ENCODE assay signal across 23 cellular contexts in genomic region chr7:27616914-27617548, GRCh38. TPM values are rescaled to one million over a fixed set of nuclear protein-coding genes. Genes with fewer than 3 reads are reported as not detected.
DNase-seq lines count a peak whose midpoint lies in the region; ATAC-seq, FAIRE-seq and TF ChIP-seq lines count a peak whose summit lies in the region.
"Had no signal": no experiment of that assay in that cellular context is flagged by ENCODE, and none has a peak within 500 bp of the region (broad histone marks: within the 10 kb centered on the region; RNA-seq: fewer than 3 reads in every experiment).

No MANE protein-coding gene starts in this region.

- H4K20me1 ChIP-seq in mammary epithelial cell (ENCODE audit: insufficient read depth, low read length): no peaks in the 10 kb centered on the region

- H3K79me2 ChIP-seq in mammary epithelial cell (ENCODE audit: insufficient read depth, low read length): peaks cover 3% of the 10 kb centered on the region

- WGBS in mammary epithelial cell (ENCODE audit: low coverage, missing lambda C conversion rate): 83% methylated on average over 3 of the region's 3 CpGs

- POLR2A ChIA-PET in MCF 10A (lab: Yijun Ruan, JAX): interaction anchor here (0.7 to 1.1 kb wide), 4 partner anchors 11 to 326 kb away, joined by 3 to 4 read pairs (median 3); partner anchors contain the start of gene TAX1BP1

- H3K27me3 Mint-ChIP-seq in MCF 10A (ENCODE audit: insufficient read depth, unreplicated experiment): no peaks in the 10 kb centered on the region
- no peaks in the 10 kb centered on the region for H3K27me3 Mint-ChIP-seq in effector memory CD8-positive, alpha-beta T cell
- H3K27me3 Mint-ChIP-seq: B cell; CD4-positive, alpha-beta memory T cell had no signal

- no peak overlapping the region for H3K4me3 Mint-ChIP-seq in MCF 10A (ENCODE audit: unreplicated experiment)
- H3K4me3 Mint-ChIP-seq in effector memory CD8-positive, alpha-beta T cell: no peak overlapping the region
- H3K4me3 Mint-ChIP-seq: B cell had no signal

- no peak overlapping the region for H3K4me3 ChIP-seq in mammary epithelial cell (replicated peaks in 1 of 3; ENCODE audit: insufficient read depth in 1 of 3, low read depth in 2 of 3, low read length in 3 of 3)
- H3K4me3 ChIP-seq in bronchial epithelial cell (ENCODE audit: low read depth, low read length): no peak overlapping the region

- H3K4me1 ChIP-seq in mammary epithelial cell (ENCODE audit: insufficient read depth, low read length): no peaks in the 10 kb centered on the region

- H3K4me1 Mint-ChIP-seq in MCF 10A (ENCODE audit: insufficient read depth, unreplicated experiment): peaks cover 7% of the 10 kb centered on the region
- H3K4me1 Mint-ChIP-seq in effector memory CD8-positive, alpha-beta T cell (ENCODE audit: low read depth in 2 of 2): no peaks in the 10 kb centered on the region
- H3K4me1 Mint-ChIP-seq: CD4-positive, alpha-beta memory T cell had no signal

- H3K36me3 ChIP-seq in mammary epithelial cell (ENCODE audit: insufficient read depth, low read length) (no peaks in the 10 kb centered on the region), bronchial epithelial cell (ENCODE audit: control insufficient read depth, insufficient read depth, low read length) (no peaks in the 10 kb centered on the region)

- intact Hi-C loops in mammary epithelial cell (cut with micrococcal nuclease): no loop called here
- intact Hi-C loops in MCF 10A (cut with micrococcal nuclease): no loop called here

- BruUV-seq in mammary epithelial cell (replicated peaks; lab: Mats Ljungman, UMichigan) (no TSS peak), MCF 10A (replicated peaks; lab: Mats Ljungman, UMichigan) (no TSS peak)

- dilution Hi-C loops in mammary epithelial cell (cut with HindIII; ENCODE audit: low sequenced_read_pairs): loop anchor here (5.0 kb wide), 1 partner anchor 90 kb away; no protein-coding TSS in a partner anchor

- CTCF ChIA-PET in mammary epithelial cell (lab: Charles Lee; ENCODE audit: low non-redundant PET) (no interaction called here), MCF 10A (lab: Yijun Ruan, JAX) (interaction anchor here (0.6 to 0.9 kb wide), 3 partner anchors 11 to 124 kb away, joined by 3 read pairs; no protein-coding TSS in a partner anchor)

- DNase-seq in mammary epithelial cell (peak; percentile 30), MCF 10A (ENCODE audit: unreplicated experiment) (no peak), bronchial epithelial cell (ENCODE audit: low read depth) (peak; percentile 56), kidney tubule cell (ENCODE audit: low spot score) (peak; percentile 38), urothelium cell line (ENCODE audit: low spot score) (no peak), iPS-NIHi11 (ENCODE audit: low spot score) (no peak), nucleus accumbens (lab: John Stamatoyannopoulos, UW) (no peak)
- DNase-seq in effector memory CD8-positive, alpha-beta T cell: no peak
- DNase-seq: 8988T; CD4-positive, alpha-beta memory T cell; DMS153; Kasumi-1; NCI-H1436; NCI-H1930; NCI-H226; NCI-H524 treated with DMSO at 0.1 percent for 48 hours; PC-3; RPMI8226; SIG-M5 had no signal

- H3K27ac ChIP-seq in mammary epithelial cell (ENCODE audit: insufficient read depth, low read depth, low read length): no peak overlapping the region

- no peak overlapping the region for H3K9ac ChIP-seq in mammary epithelial cell (ENCODE audit: insufficient read depth, low read length)

- H3K4me2 ChIP-seq in mammary epithelial cell (ENCODE audit: insufficient read depth, low read depth, low read length): no peak overlapping the region

- no peak overlapping the region for H2AFZ ChIP-seq in mammary epithelial cell (ENCODE audit: low read depth, low read length)

- H3K9me3 ChIP-seq in mammary epithelial cell (replicated peaks; ENCODE audit: insufficient read depth, low read length): peaks cover 6% of the 10 kb centered on the region

- no peak for ATAC-seq in effector memory CD8-positive, alpha-beta T cell (replicated peaks)
- ATAC-seq: PC-3, SK-N-SH treated with all-trans-retinoic acid at 6 μM for 48 hours had no signal

- TF ChIP-seq CTCF in mammary epithelial cell (conservative IDR thresholded peaks at IDR 0.05 in 1 of 2, IDR thresholded peaks at IDR 0.05 in 1 of 2; ENCODE audit: extremely low read depth in 1 of 2, insufficient read depth in 1 of 2, low read depth in 1 of 2, low read length in 2 of 2) (no peak), MCF 10A (IDR thresholded peaks at IDR 0.05; ENCODE audit: unreplicated experiment) (no peak), bronchial epithelial cell (IDR thresholded peaks at IDR 0.05; ENCODE audit: insufficient read depth, low read length, severe bottlenecking) (no peak)

- FAIRE-seq in bronchial epithelial cell (lab: Jason Lieb, UNC) (no peak), urothelium cell line (lab: Jason Lieb, UNC) (peak; percentile 53)
- FAIRE-seq: GM12892, H1 had no signal

- in situ Hi-C loops in mammary epithelial cell (cut with MboI; ENCODE audit: low sequenced_read_pairs in 2 of 2): no loop called here

- no peak overlapping the region for H3K27ac Mint-ChIP-seq in MCF 10A (ENCODE audit: low read depth, unreplicated experiment)
- H3K27ac Mint-ChIP-seq in effector memory CD8-positive, alpha-beta T cell: no peak overlapping the region
- H3K27ac Mint-ChIP-seq: B cell had no signal

- H3K27me3 ChIP-seq in mammary epithelial cell (ENCODE audit: insufficient read depth, low read length) (no peaks in the 10 kb centered on the region), bronchial epithelial cell (ENCODE audit: control insufficient read depth, insufficient read depth, low read length) (no peaks in the 10 kb centered on the region)

- peaks cover 6% of the 10 kb centered on the region for H3K9me3 Mint-ChIP-seq in MCF 10A (ENCODE audit: unreplicated experiment)
- H3K9me3 Mint-ChIP-seq in effector memory CD8-positive, alpha-beta T cell: peaks cover 4 to 8% of the 10 kb centered on the region in 2 donors

- peaks cover 17% of the 10 kb centered on the region for H3K36me3 Mint-ChIP-seq in MCF 10A (ENCODE audit: insufficient read depth, unreplicated experiment)
- no peaks in the 10 kb centered on the region for H3K36me3 Mint-ChIP-seq in effector memory CD8-positive, alpha-beta T cell (ENCODE audit: insufficient read depth)

RNA-seq across cellular contexts. Expression of gene HIBADH, which starts 45.7 kb away (rescaled TPM):
- total RNA-seq in mammary epithelial cell (10 to 100 TPM; 26.0 to 42.3 TPM), MCF 10A (2022) (51.5 and 61.1 TPM in 2 replicates), bronchial epithelial cell (33.4 and 39.0 TPM in 2 replicates)
- 37.6 TPM for polyA plus RNA-seq in mammary epithelial cell
- 30.9 TPM for polyA minus RNA-seq in mammary epithelial cell

Comparison
In these comparisons a context has a peak if more than half of its experiments do, and no peak if none do; other contexts are left out.
1. DNase-seq: peak in mammary epithelial cell (single experiment), bronchial epithelial cell (single experiment) and kidney tubule cell (single experiment); none in MCF 10A (single experiment), urothelium cell line (single experiment), effector memory CD8-positive, alpha-beta T cell (0 of 3), iPS-NIHi11 (single experiment) and nucleus accumbens (0 of 56).